1 cellular context compared by ENCODE assay signal in the genomic region with DNA sequence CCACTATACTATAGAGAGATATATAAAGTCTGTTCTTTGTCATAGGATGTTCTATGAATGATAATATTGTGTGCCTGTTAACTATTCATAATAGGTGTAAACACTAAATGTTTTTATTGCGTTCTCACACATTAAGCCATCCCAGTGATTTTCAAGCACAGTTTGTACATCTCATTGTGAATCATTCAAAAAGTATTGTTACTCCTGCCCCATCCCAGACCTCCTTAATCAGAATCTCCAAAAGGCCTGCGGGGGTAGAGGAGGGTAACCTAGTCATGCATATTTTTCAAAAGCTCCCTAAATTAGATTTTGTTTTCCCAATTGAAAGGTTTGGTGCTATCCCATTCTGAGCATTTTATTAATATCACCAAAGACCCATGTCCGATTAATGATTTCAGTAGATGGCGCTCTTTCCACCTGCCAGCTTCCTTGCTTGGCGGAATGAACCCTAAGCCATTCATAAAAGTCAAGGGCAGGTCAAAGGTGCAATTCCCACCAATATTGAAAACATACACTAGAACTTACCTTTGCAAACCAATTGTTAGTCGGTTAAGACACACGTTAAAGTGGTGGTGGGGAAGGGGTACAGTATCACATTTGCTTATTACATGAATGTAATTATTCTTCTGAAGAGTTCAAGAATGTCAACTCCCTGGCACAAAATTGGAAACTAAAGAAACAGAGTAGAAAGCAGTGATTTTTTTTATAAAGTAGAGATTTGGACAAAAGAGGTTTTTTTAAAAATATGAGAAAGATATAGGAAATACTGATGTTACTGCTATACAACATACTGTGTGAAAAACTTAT.
TF ChIP-seq lines count a peak whose summit lies in the region.

No MANE protein-coding gene starts in this region.

TF ChIP-seq in GM23338, 12 proteins besides CTCF, POLR2A, EP300 and RAD21 (continued from another document):
- TF ChIP-seq, protein P1, sequence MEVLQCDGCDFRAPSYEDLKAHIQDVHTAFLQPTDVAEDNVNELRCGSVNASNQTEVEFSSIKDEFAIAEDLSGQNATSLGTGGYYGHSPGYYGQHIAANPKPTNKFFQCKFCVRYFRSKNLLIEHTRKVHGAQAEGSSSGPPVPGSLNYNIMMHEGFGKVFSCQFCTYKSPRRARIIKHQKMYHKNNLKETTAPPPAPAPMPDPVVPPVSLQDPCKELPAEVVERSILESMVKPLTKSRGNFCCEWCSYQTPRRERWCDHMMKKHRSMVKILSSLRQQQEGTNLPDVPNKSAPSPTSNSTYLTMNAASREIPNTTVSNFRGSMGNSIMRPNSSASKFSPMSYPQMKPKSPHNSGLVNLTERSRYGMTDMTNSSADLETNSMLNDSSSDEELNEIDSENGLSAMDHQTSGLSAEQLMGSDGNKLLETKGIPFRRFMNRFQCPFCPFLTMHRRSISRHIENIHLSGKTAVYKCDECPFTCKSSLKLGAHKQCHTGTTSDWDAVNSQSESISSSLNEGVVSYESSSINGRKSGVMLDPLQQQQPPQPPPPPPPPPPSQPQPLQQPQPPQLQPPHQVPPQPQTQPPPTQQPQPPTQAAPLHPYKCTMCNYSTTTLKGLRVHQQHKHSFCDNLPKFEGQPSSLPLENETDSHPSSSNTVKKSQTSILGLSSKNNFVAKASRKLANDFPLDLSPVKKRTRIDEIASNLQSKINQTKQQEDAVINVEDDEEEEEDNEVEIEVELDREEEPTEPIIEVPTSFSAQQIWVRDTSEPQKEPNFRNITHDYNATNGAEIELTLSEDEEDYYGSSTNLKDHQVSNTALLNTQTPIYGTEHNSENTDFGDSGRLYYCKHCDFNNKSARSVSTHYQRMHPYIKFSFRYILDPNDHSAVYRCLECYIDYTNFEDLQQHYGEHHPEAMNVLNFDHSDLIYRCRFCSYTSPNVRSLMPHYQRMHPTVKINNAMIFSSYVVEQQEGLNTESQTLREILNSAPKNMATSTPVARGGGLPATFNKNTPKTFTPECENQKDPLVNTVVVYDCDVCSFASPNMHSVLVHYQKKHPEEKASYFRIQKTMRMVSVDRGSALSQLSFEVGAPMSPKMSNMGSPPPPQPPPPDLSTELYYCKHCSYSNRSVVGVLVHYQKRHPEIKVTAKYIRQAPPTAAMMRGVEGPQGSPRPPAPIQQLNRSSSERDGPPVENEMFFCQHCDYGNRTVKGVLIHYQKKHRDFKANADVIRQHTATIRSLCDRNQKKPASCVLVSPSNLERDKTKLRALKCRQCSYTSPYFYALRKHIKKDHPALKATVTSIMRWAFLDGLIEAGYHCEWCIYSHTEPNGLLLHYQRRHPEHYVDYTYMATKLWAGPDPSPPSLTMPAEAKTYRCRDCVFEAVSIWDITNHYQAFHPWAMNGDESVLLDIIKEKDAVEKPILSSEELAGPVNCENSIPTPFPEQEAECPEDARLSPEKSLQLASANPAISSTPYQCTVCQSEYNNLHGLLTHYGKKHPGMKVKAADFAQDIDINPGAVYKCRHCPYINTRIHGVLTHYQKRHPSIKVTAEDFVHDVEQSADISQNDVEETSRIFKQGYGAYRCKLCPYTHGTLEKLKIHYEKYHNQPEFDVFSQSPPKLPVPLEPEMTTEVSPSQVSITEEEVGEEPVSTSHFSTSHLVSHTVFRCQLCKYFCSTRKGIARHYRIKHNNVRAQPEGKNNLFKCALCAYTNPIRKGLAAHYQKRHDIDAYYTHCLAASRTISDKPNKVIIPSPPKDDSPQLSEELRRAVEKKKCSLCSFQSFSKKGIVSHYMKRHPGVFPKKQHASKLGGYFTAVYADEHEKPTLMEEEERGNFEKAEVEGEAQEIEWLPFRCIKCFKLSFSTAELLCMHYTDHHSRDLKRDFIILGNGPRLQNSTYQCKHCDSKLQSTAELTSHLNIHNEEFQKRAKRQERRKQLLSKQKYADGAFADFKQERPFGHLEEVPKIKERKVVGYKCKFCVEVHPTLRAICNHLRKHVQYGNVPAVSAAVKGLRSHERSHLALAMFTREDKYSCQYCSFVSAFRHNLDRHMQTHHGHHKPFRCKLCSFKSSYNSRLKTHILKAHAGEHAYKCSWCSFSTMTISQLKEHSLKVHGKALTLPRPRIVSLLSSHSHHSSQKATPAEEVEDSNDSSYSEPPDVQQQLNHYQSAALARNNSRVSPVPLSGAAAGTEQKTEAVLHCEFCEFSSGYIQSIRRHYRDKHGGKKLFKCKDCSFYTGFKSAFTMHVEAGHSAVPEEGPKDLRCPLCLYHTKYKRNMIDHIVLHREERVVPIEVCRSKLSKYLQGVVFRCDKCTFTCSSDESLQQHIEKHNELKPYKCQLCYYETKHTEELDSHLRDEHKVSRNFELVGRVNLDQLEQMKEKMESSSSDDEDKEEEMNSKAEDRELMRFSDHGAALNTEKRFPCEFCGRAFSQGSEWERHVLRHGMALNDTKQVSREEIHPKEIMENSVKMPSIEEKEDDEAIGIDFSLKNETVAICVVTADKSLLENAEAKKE (CRISPR knock-in tag; IDR thresholded peaks at IDR 0.05) = no peak
- TF ChIP-seq POLR2AphosphoS5 (IDR thresholded peaks at IDR 0.05; ENCODE audit: low read depth) (no peak), ZNF114 (CRISPR knock-in tag; IDR thresholded peaks at IDR 0.05) (no peak), EZH2 (IDR thresholded peaks at IDR 0.05; ENCODE audit: low read depth, unreplicated experiment) (no peak), EZH2phosphoT487 (IDR thresholded peaks at IDR 0.05; ENCODE audit: unreplicated experiment) (no peak), STAT1 (IDR thresholded peaks at IDR 0.05; ENCODE audit: unreplicated experiment) (no peak), JUNB (IDR thresholded peaks at IDR 0.05; ENCODE audit: unreplicated experiment) (no peak)
- TF ChIP-seq, protein P2, sequence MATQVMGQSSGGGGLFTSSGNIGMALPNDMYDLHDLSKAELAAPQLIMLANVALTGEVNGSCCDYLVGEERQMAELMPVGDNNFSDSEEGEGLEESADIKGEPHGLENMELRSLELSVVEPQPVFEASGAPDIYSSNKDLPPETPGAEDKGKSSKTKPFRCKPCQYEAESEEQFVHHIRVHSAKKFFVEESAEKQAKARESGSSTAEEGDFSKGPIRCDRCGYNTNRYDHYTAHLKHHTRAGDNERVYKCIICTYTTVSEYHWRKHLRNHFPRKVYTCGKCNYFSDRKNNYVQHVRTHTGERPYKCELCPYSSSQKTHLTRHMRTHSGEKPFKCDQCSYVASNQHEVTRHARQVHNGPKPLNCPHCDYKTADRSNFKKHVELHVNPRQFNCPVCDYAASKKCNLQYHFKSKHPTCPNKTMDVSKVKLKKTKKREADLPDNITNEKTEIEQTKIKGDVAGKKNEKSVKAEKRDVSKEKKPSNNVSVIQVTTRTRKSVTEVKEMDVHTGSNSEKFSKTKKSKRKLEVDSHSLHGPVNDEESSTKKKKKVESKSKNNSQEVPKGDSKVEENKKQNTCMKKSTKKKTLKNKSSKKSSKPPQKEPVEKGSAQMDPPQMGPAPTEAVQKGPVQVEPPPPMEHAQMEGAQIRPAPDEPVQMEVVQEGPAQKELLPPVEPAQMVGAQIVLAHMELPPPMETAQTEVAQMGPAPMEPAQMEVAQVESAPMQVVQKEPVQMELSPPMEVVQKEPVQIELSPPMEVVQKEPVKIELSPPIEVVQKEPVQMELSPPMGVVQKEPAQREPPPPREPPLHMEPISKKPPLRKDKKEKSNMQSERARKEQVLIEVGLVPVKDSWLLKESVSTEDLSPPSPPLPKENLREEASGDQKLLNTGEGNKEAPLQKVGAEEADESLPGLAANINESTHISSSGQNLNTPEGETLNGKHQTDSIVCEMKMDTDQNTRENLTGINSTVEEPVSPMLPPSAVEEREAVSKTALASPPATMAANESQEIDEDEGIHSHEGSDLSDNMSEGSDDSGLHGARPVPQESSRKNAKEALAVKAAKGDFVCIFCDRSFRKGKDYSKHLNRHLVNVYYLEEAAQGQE (IDR thresholded peaks at IDR 0.05; ENCODE audit: unreplicated experiment) = no peak
